Comparison of ENCODE assay signal across 11 cellular contexts in the genomic region with DNA sequence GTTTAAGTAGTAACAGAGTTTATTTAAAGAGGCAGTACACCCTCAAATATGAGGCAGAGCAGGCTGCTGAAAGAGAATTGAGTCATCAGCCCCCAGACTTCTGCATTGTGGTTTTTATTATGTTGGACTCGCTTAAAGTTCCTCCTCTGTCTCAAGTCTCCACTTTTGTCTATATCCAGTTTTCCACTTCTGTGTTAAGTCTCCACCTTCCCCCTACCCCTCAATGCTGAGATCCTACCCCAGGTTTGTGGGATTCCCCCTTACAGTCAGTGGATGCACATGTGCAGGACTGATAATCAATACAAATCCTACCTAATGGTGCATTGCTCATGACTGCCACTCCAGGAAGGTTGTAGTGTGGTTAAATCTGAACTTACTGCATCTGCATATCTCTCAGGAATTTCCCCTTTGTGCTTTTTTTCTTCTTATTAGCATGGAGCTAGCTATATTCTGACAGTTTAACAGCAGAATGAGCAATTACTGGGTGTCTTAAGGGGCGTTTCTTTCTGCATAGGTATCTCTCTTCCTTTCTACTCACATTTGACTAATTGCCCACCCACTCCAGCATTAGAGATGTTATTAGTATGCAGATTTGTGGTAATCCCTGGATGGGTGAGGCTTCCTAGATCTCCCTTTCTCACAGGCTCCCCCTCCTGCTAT. TPM values are rescaled to one million over a fixed set of nuclear protein-coding genes. Genes with fewer than 3 reads are reported as not detected.
A peak's percentile ranks its signal among the peaks of the same experiment; 100 is the strongest.
DNase-seq lines count a peak whose midpoint lies in the region; ATAC-seq and TF ChIP-seq lines count a peak whose summit lies in the region.
"Had no signal": no experiment of that assay in that cellular context is flagged by ENCODE, and none has a peak within 500 bp of the region (broad histone marks: within the 10 kb centered on the region; RNA-seq: fewer than 3 reads in every experiment).

No MANE protein-coding gene starts in this region.

- peak; percentile 21 for DNase-seq in activated naive CD4-positive, alpha-beta T cell treated with Interleukin-2 at 50 U/mL for 16 hours
- no peak for DNase-seq in activated naive CD4-positive, alpha-beta T cell treated with anti-CD3 and anti-CD28 coated beads, Interleukin-2, amount 50 U/mL, for 16 hours
- peak; percentile 7 for DNase-seq in NAMALWA (ENCODE audit: low spot score)
- peak; percentile 17 for DNase-seq in activated naive CD8-positive, alpha-beta T cell treated with anti-CD3 and anti-CD28 coated beads for 36 hours
- DNase-seq in spleen = no peak
- no peak for DNase-seq in NCI-H1092 (lab: John Stamatoyannopoulos, UW)
- no peak for DNase-seq in Peyer's patch
- DNase-seq: activated CD4-positive, alpha-beta T cell treated with anti-CD3 and anti-CD28 coated beads for 1 hour; NCI-H2171 treated with DMSO at 0.1 percent for 48 hours had no signal

- H3K36me3 Mint-ChIP-seq in activated naive CD8-positive, alpha-beta T cell treated with anti-CD3 and anti-CD28 coated beads for 36 hours = peaks cover 10% of the 10 kb centered on the region

- no peaks in the 10 kb centered on the region for H3K27me3 Mint-ChIP-seq in activated naive CD8-positive, alpha-beta T cell treated with anti-CD3 and anti-CD28 coated beads for 36 hours

- intact Hi-C loops in spleen (cut with DNase I; ENCODE audit: low total_unique reads) = no loop called here

- H3K4me3 Mint-ChIP-seq in activated naive CD8-positive, alpha-beta T cell treated with anti-CD3 and anti-CD28 coated beads for 36 hours = peak overlapping the region; percentile 61

- 20 to 45% (median 41%) methylated on average over 2 of the region's 2 CpGs for WGBS in spleen, 5 donors

- peaks cover 24% of the 10 kb centered on the region for H3K9me3 Mint-ChIP-seq in activated naive CD8-positive, alpha-beta T cell treated with anti-CD3 and anti-CD28 coated beads for 36 hours

- peak overlapping the region in 5 of 8 donors; percentile 29 to 70 (median 49) for H3K27ac ChIP-seq in spleen
- H3K27ac ChIP-seq in Peyer's patch = no peak overlapping the region

- peaks cover 8 to 44% (median 27%) of the 10 kb centered on the region in 6 donors for H3K4me1 ChIP-seq in spleen
- no peaks in the 10 kb centered on the region for H3K4me1 ChIP-seq in Peyer's patch

- H3K27me3 ChIP-seq in spleen (replicated peaks in 1 of 7) = no peaks in the 10 kb centered on the region
- H3K27me3 ChIP-seq in Peyer's patch = no peaks in the 10 kb centered on the region

- TF ChIP-seq CTCF in spleen (IDR thresholded peaks at IDR 0.05 in 8 of 11, conservative IDR thresholded peaks at IDR 0.05 in 3 of 11) = no peak
- no peak for TF ChIP-seq CTCF in Peyer's patch (IDR thresholded peaks at IDR 0.05)

- no peak for TF ChIP-seq POLR2A in spleen (IDR thresholded peaks at IDR 0.05)
- no peak for TF ChIP-seq POLR2A in Peyer's patch (IDR thresholded peaks at IDR 0.05)

- peaks cover 0 to 13% (median 10%) of the 10 kb centered on the region in 8 donors for H3K9me3 ChIP-seq in spleen
- H3K9me3 ChIP-seq in Peyer's patch = no peaks in the 10 kb centered on the region

- ATAC-seq in GM18873 (IDR thresholded peaks at IDR 0.05; ENCODE audit: low FRiP score, unreplicated experiment) = no peak

- H3K36me3 ChIP-seq in spleen (no peaks in the 10 kb centered on the region), Peyer's patch (no peaks in the 10 kb centered on the region)

- H3K27ac Mint-ChIP-seq in activated naive CD8-positive, alpha-beta T cell treated with anti-CD3 and anti-CD28 coated beads for 36 hours = peak overlapping the region; percentile 86

- peaks cover 23% of the 10 kb centered on the region for H3K4me1 Mint-ChIP-seq in activated naive CD8-positive, alpha-beta T cell treated with anti-CD3 and anti-CD28 coated beads for 36 hours

- H3K4me3 ChIP-seq in spleen = no peak overlapping the region
- no peak overlapping the region for H3K4me3 ChIP-seq in Peyer's patch

RNA-seq across cellular contexts. Expression of gene CD200R1L, which starts 11.9 kb away (rescaled TPM):
- total RNA-seq in activated naive CD8-positive, alpha-beta T cell treated with anti-CD3 and anti-CD28 coated beads for 36 hours = not detected
- total RNA-seq in spleen = not detected
- polyA plus RNA-seq in spleen = not detected
- total RNA-seq in Peyer's patch = not detected
- polyA plus RNA-seq: keratinocyte had no signal

Comparison
In these comparisons a context has a peak if more than half of its experiments do, and no peak if none do; other contexts are left out.
1. DNase-seq: peak in activated naive CD4-positive, alpha-beta T cell treated with Interleukin-2 at 50 U/mL for 16 hours (single experiment), NAMALWA (single experiment) and activated naive CD8-positive, alpha-beta T cell treated with anti-CD3 and anti-CD28 coated beads for 36 hours (single experiment); none in activated naive CD4-positive, alpha-beta T cell treated with anti-CD3 and anti-CD28 coated beads, Interleukin-2, amount 50 U/mL, for 16 hours (single experiment), spleen (single experiment), NCI-H1092 (single experiment) and Peyer's patch (0 of 3).
2. H3K27ac ChIP-seq: peak in spleen (5 of 8); none in Peyer's patch (0 of 4).